ENCODE assay signal across 26 cellular contexts in genomic region chr2:236935131-236935530, GRCh38.
"Had no signal": no experiment of that assay in that cellular context is flagged by ENCODE, and none has a peak within 500 bp of the region (broad histone marks: within the 10 kb centered on the region; RNA-seq: fewer than 3 reads in every experiment).

No MANE protein-coding gene starts in this region.

- H3K4me1 Mint-ChIP-seq: activated CD4-positive, alpha-beta T cell treated with anti-CD3 and anti-CD28 coated beads for 36 hours; activated T-helper 17 cell treated with anti-CD3 and anti-CD28 coated beads, Interleukin-2, amount 50 U/mL, for 72 hours had no signal

- DNase-seq: activated CD4-positive, alpha-beta memory T cell treated with anti-CD3 and anti-CD28 coated beads, Interleukin-2, amount 10 ng/mL, durations not matched to agents 7 days and 5 days; activated CD4-positive, alpha-beta T cell treated with anti-CD3 and anti-CD28 coated beads for 36 hours; activated CD4-positive, alpha-beta T cell treated with anti-CD3 and anti-CD28 coated beads, Interleukin-2, amount 50 U/mL, for 1 hour; activated gamma-delta T cell; activated naive CD4-positive, alpha-beta T cell treated with anti-CD3 and anti-CD28 coated beads for 36 hours; activated T-cell treated with anti-CD3 and anti-CD28 coated beads for 4 hours; activated T-cell treated with anti-CD3 and anti-CD28 coated beads, Interleukin-2, amount 50 U/mL, for 48 hours; amygdala; Karpas-422; NCI-H1105 treated with DMSO at 0.1 percent for 48 hours; NCI-H1436 treated with DMSO at 0.1 percent for 48 hours; NCI-H187; NCI-H2081; NCI-H510A treated with DMSO at 0.1 percent for 48 hours; NCI-H69; NK-92 treated with Interleukin-12 subunit alpha and Interleukin-12 subunit beta, amount 100 ng/mL, for 24 hours; Peyer's patch; Right ventricle myocardium superior; SJCRH30; SK-N-SH; T-helper 1 cell; WERI-Rb-1 had no signal

- H3K4me3 ChIP-seq: K562, Peyer's patch, SJCRH30 had no signal

- H3K27ac Mint-ChIP-seq: activated CD4-positive, alpha-beta memory T cell treated with anti-CD3 and anti-CD28 coated beads, Interleukin-2, amount 10 ng/mL, durations not matched to agents 7 days and 5 days; activated CD4-positive, alpha-beta T cell treated with anti-CD3 and anti-CD28 coated beads for 36 hours; activated naive CD4-positive, alpha-beta T cell treated with anti-CD3 and anti-CD28 coated beads for 36 hours; activated naive CD8-positive, alpha-beta T cell; activated T-helper 17 cell treated with anti-CD3 and anti-CD28 coated beads, Interleukin-2, amount 50 U/mL, for 72 hours had no signal

- H3K36me3 ChIP-seq: Peyer's patch, SJCRH30, WERI-Rb-1 had no signal

- H3K9ac ChIP-seq: SK-N-SH had no signal

- H3K9me3 ChIP-seq: Peyer's patch, SJCRH30, SK-N-SH had no signal

- H3K36me3 Mint-ChIP-seq: activated naive CD8-positive, alpha-beta T cell had no signal

- H3K27ac ChIP-seq: Peyer's patch, RWPE1, SJCRH30, WERI-Rb-1 had no signal

- ATAC-seq: activated CD4-positive, alpha-beta T cell treated with anti-CD3 and anti-CD28 coated beads for 36 hours; activated T-helper 17 cell treated with anti-CD3 and anti-CD28 coated beads, Interleukin-2, amount 50 U/mL, for 72 hours; K562 had no signal

- H3K4me1 ChIP-seq: Peyer's patch had no signal

- H3K4me3 Mint-ChIP-seq: activated CD4-positive, alpha-beta memory T cell treated with anti-CD3 and anti-CD28 coated beads, Interleukin-2, amount 10 ng/mL, durations not matched to agents 7 days and 5 days; activated CD4-positive, alpha-beta T cell treated with anti-CD3 and anti-CD28 coated beads for 36 hours; activated naive CD4-positive, alpha-beta T cell treated with anti-CD3 and anti-CD28 coated beads for 36 hours; activated naive CD8-positive, alpha-beta T cell; activated T-helper 17 cell treated with anti-CD3 and anti-CD28 coated beads, Interleukin-2, amount 50 U/mL, for 72 hours had no signal

- H3K9me3 Mint-ChIP-seq: activated CD4-positive, alpha-beta memory T cell treated with anti-CD3 and anti-CD28 coated beads, Interleukin-2, amount 10 ng/mL, durations not matched to agents 7 days and 5 days; activated naive CD4-positive, alpha-beta T cell treated with anti-CD3 and anti-CD28 coated beads for 36 hours; activated T-helper 17 cell treated with anti-CD3 and anti-CD28 coated beads, Interleukin-2, amount 50 U/mL, for 72 hours had no signal

- H3K27me3 ChIP-seq: Peyer's patch, SJCRH30 had no signal
